In genomic region chr16:58170223-58170622, GRCh38 we compare ENCODE assay signal across 23 cellular contexts.
"Had no signal": no experiment of that assay in that cellular context is flagged by ENCODE, and none has a peak within 500 bp of the region (broad histone marks: within the 10 kb centered on the region; RNA-seq: fewer than 3 reads in every experiment).

No MANE protein-coding gene starts in this region.

- H3K4me1 ChIP-seq: Peyer's patch, SJCRH30 had no signal

- H3K4me2 ChIP-seq: KMS-11 had no signal

- H3K9ac ChIP-seq: KMS-11 had no signal

- DNase-seq: IMR-90, Kasumi-1, MM.1S, NCI-H1092 treated with DMSO at 0.1 percent for 48 hours, NCI-H1436, NCI-H187, NCI-H2029, NCI-H2081 treated with DMSO at 0.1 percent for 48 hours, NCI-H2171, NCI-H226, NCI-H446, NCI-H510A, NCI-H524 treated with DMSO at 0.1 percent for 48 hours, NCI-H69, NCI-H774, PC-3, Peyer's patch, SHP77 treated with DMSO at 0.1 percent for 48 hours, SJCRH30 had no signal

- H3K4me3 ChIP-seq: Peyer's patch, SJCRH30 had no signal

- H3K27ac ChIP-seq: KMS-11, Peyer's patch, SJCRH30 had no signal

- ATAC-seq: HepG2, PC-3, Right ventricle myocardium inferior, SK-N-SH treated with all-trans-retinoic acid at 6 μM for 48 hours had no signal

- H3K27me3 ChIP-seq: Peyer's patch, SJCRH30 had no signal

- H3K9me3 ChIP-seq: Peyer's patch, SJCRH30 had no signal
